Comparison of ENCODE assay signal across 8 cellular contexts in genomic region chr6:127641905-127642304, GRCh38.
DNase-seq lines count a peak whose midpoint lies in the region; ATAC-seq and TF ChIP-seq lines count a peak whose summit lies in the region.

No MANE protein-coding gene starts in this region.

- no peaks in the 10 kb centered on the region for H3K9me3 Mint-ChIP-seq in T-helper 2 cell treated with Interferon-gamma antibody and Interleukin-4, amounts not matched to agents 5 μg/mL and 100 μg/mL, for 36 hours

- H3K27me3 Mint-ChIP-seq in T-helper 2 cell treated with Interferon-gamma antibody and Interleukin-4, amounts not matched to agents 5 μg/mL and 100 μg/mL, for 36 hours (ENCODE audit: low read depth) = peaks cover 9% of the 10 kb centered on the region

- no peak overlapping the region for H3K4me3 Mint-ChIP-seq in T-helper 2 cell treated with Interferon-gamma antibody and Interleukin-4, amounts not matched to agents 5 μg/mL and 100 μg/mL, for 36 hours

- H3K36me3 Mint-ChIP-seq in T-helper 2 cell treated with Interferon-gamma antibody and Interleukin-4, amounts not matched to agents 5 μg/mL and 100 μg/mL, for 36 hours (ENCODE audit: low read depth) = no peaks in the 10 kb centered on the region

- H3K27ac Mint-ChIP-seq in T-helper 2 cell treated with Interferon-gamma antibody and Interleukin-4, amounts not matched to agents 5 μg/mL and 100 μg/mL, for 36 hours = no peak overlapping the region

- ATAC-seq in GM18498 (IDR thresholded peaks at IDR 0.05; ENCODE audit: unreplicated experiment) = peak; percentile 82
- ATAC-seq in HG02884 (IDR thresholded peaks at IDR 0.05; ENCODE audit: unreplicated experiment) = peak; percentile 84
- no peak for ATAC-seq in HG02588 (IDR thresholded peaks at IDR 0.05; ENCODE audit: unreplicated experiment)

- in situ Hi-C loops in astrocyte of the spinal cord (cut with HindIII; ENCODE audit: low sequenced_read_pairs) = no loop called here

- H3K4me3 ChIP-seq in astrocyte of the spinal cord (ENCODE audit: low read depth, low read length) = no peak overlapping the region

- H3K4me1 Mint-ChIP-seq in T-helper 2 cell treated with Interferon-gamma antibody and Interleukin-4, amounts not matched to agents 5 μg/mL and 100 μg/mL, for 36 hours (ENCODE audit: low read depth) = no peaks in the 10 kb centered on the region

- TF ChIP-seq CTCF in astrocyte of the spinal cord (IDR thresholded peaks at IDR 0.05; ENCODE audit: low read depth, low read length) = peak; percentile 79

- DNase-seq in AG20443 (ENCODE audit: low spot score) (peak; percentile 61), NCI-H2196 treated with DMSO at 0.1 percent for 48 hours (lab: John Stamatoyannopoulos, UW; ENCODE audit: unreplicated experiment) (peak; percentile 11), astrocyte of the spinal cord (ENCODE audit: low read depth, low spot score) (peak; percentile 24), kidney tubule cell (ENCODE audit: low spot score) (peak; percentile 44)
- DNase-seq in T-helper 2 cell treated with Interferon-gamma antibody and Interleukin-4, amounts not matched to agents 5 μg/mL and 100 μg/mL, for 36 hours (ENCODE audit: low spot score) = no peak
